15 cellular contexts compared by ENCODE assay signal in the genomic region with DNA sequence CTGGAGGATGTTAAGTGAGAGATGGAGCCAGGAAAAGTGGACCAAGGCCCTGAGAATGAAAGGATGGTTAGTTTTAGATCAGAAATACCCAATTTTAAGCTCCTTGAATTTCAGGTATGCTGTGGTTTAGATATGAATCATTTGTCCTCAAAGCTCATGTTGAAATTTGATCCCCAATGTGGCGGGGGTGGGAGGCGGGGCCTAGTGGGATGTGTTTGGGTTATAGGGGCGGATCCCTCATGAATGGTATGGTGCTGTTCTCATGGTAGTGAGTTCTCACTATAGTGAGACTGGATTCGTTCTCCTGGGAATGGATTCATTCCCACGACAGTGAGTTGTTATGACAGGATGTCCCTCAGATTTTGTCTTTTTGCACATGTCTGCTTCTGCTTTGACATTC. TPM values are rescaled to one million over a fixed set of nuclear protein-coding genes. Genes with fewer than 3 reads are reported as not detected.
A peak's percentile ranks its signal among the peaks of the same experiment; 100 is the strongest.
DNase-seq lines count a peak whose midpoint lies in the region; FAIRE-seq and TF ChIP-seq lines count a peak whose summit lies in the region.
"Had no signal": no experiment of that assay in that cellular context is flagged by ENCODE, and none has a peak within 500 bp of the region (broad histone marks: within the 10 kb centered on the region; RNA-seq: fewer than 3 reads in every experiment).

No MANE protein-coding gene starts in this region.

- no peaks in the 10 kb centered on the region for H3K36me3 ChIP-seq in bronchial epithelial cell (ENCODE audit: control insufficient read depth, insufficient read depth, low read length)
- H3K36me3 ChIP-seq: esophagus muscularis mucosa had no signal

- DNase-seq in NCI-H2107 treated with DMSO at 0.1 percent for 48 hours (lab: John Stamatoyannopoulos, UW; ENCODE audit: unreplicated experiment) (peak; percentile 30), NCI-H2107 (lab: John Stamatoyannopoulos, UW) (no peak), NCI-H226 (peak; percentile 60), bronchial epithelial cell (ENCODE audit: low read depth) (peak; percentile 92), non-pigmented ciliary epithelial cell (ENCODE audit: low read depth) (peak; percentile 68), NCI-H345 treated with DMSO at 0.1 percent for 48 hours (lab: John Stamatoyannopoulos, UW; ENCODE audit: unreplicated experiment) (no peak), RPMI8226 (no peak)
- DNase-seq in activated naive CD4-positive, alpha-beta T cell treated with Interleukin-2 at 50 U/mL for 16 hours = no peak
- DNase-seq: activated gamma-delta T cell; NCI-H1694; stimulated activated CD4-positive, alpha-beta T cell treated with anti-CD3 and anti-CD28 coated beads, Interleukin-15, amount 100 ng/mL, for 24 hours; trophoblast cell had no signal

- no peak for TF ChIP-seq CTCF in bronchial epithelial cell (IDR thresholded peaks at IDR 0.05; ENCODE audit: insufficient read depth, low read length, severe bottlenecking)

- H3K4me3 ChIP-seq in bronchial epithelial cell (ENCODE audit: low read depth, low read length) = no peak overlapping the region
- H3K4me3 ChIP-seq: esophagus muscularis mucosa had no signal

- FAIRE-seq in bronchial epithelial cell (lab: Jason Lieb, UNC) = no peak
- FAIRE-seq: A204.1, GM12891 had no signal

- H3K27me3 ChIP-seq in bronchial epithelial cell (ENCODE audit: control insufficient read depth, insufficient read depth, low read length) = no peaks in the 10 kb centered on the region

RNA-seq across cellular contexts. Expression of a gene that starts 11.4 kb away (rescaled TPM):
- 31.3 and 66.8 TPM in 2 replicates for total RNA-seq in bronchial epithelial cell

Comparison
In these comparisons a context has a peak if more than half of its experiments do, and no peak if none do; other contexts are left out.
1. DNase-seq: peak in NCI-H2107 treated with DMSO at 0.1 percent for 48 hours (single experiment), NCI-H226 (single experiment), bronchial epithelial cell (single experiment) and non-pigmented ciliary epithelial cell (single experiment); none in NCI-H2107 (single experiment), NCI-H345 treated with DMSO at 0.1 percent for 48 hours (single experiment), activated naive CD4-positive, alpha-beta T cell treated with Interleukin-2 at 50 U/mL for 16 hours (single experiment) and RPMI8226 (single experiment).